ENCODE assay signal across 17 cellular contexts in genomic region chr2:177908182-177908581, GRCh38.
DNase-seq lines count a peak whose midpoint lies in the region; ATAC-seq and TF ChIP-seq lines count a peak whose summit lies in the region.
"Had no signal": no experiment of that assay in that cellular context is flagged by ENCODE, and none has a peak within 500 bp of the region (broad histone marks: within the 10 kb centered on the region; RNA-seq: fewer than 3 reads in every experiment).

No MANE protein-coding gene starts in this region.

- no peak for TF ChIP-seq CTCF in WTC11 (IDR thresholded peaks at IDR 0.05)

- peaks cover 8% of the 10 kb centered on the region for H3K4me1 Mint-ChIP-seq in activated CD8-positive, alpha-beta memory T cell treated with anti-CD3 and anti-CD28 coated beads, Interleukin-2, amount 10 ng/mL, durations not matched to agents 7 days and 5 days
- peaks cover 18% of the 10 kb centered on the region for H3K4me1 Mint-ChIP-seq in WTC11

- H3K36me3 Mint-ChIP-seq in activated CD8-positive, alpha-beta memory T cell treated with anti-CD3 and anti-CD28 coated beads, Interleukin-2, amount 10 ng/mL, durations not matched to agents 7 days and 5 days = no peaks in the 10 kb centered on the region
- H3K36me3 Mint-ChIP-seq in WTC11 = no peaks in the 10 kb centered on the region
- H3K36me3 Mint-ChIP-seq: activated naive CD4-positive, alpha-beta T cell treated with anti-CD3 and anti-CD28 coated beads, Interleukin-2, amount 50 U/mL, for 72 hours had no signal

- H3K9me3 Mint-ChIP-seq in activated CD8-positive, alpha-beta memory T cell treated with anti-CD3 and anti-CD28 coated beads, Interleukin-2, amount 10 ng/mL, durations not matched to agents 7 days and 5 days (ENCODE audit: low read depth) = no peaks in the 10 kb centered on the region
- H3K9me3 Mint-ChIP-seq in WTC11 = no peaks in the 10 kb centered on the region
- H3K9me3 Mint-ChIP-seq: activated naive CD4-positive, alpha-beta T cell treated with anti-CD3 and anti-CD28 coated beads, Interleukin-2, amount 50 U/mL, for 72 hours; CD4-positive, alpha-beta T cell had no signal

- POLR2A ChIA-PET in WTC11 (lab: Charles Lee) = no interaction called here

- DNase-seq in activated CD8-positive, alpha-beta memory T cell treated with anti-CD3 and anti-CD28 coated beads, Interleukin-2, amount 10 ng/mL, durations not matched to agents 7 days and 5 days = no peak
- DNase-seq in activated CD8-positive, alpha-beta memory T cell treated with anti-CD3 and anti-CD28 coated beads, Interleukin-2, amount 50 U/mL, for 48 hours = no peak
- peak; percentile 15 for DNase-seq in WTC11 (ENCODE audit: low spot score)
- peak; percentile 15 for DNase-seq in renal cortical epithelial cell (ENCODE audit: low read depth)
- DNase-seq in NCI-H1092 (lab: John Stamatoyannopoulos, UW) = no peak
- DNase-seq in activated naive CD4-positive, alpha-beta T cell treated with anti-CD3 and anti-CD28 coated beads, Interleukin-2, amount 50 U/mL, for 16 hours = no peak
- DNase-seq in activated CD4-positive, alpha-beta T cell treated with anti-CD3 and anti-CD28 coated beads, Interleukin-2, amount 50 U/mL, for 1 hour = no peak
- DNase-seq: activated CD8-positive, alpha-beta memory T cell treated with anti-CD3 and anti-CD28 coated beads, Interleukin-2, amount 50 U/mL, for 4 hours; CD4-positive, alpha-beta T cell; NCI-H1105; right cardiac atrium; SK-N-SH; stimulated activated CD4-positive, alpha-beta T cell treated with anti-CD3 and anti-CD28 coated beads, Interleukin-2, amount 100 ng/mL, for 48 hours; upper lobe of right lung; WERI-Rb-1 had no signal

- CTCF ChIA-PET in activated CD8-positive, alpha-beta memory T cell treated with anti-CD3 and anti-CD28 coated beads, Interleukin-2, amount 10 ng/mL, durations not matched to agents 7 days and 5 days (lab: Charles Lee) = interaction anchor here (1.8 kb wide), 1 partner anchor 12 kb away, joined by 4 read pairs; no protein-coding TSS in a partner anchor
- CTCF ChIA-PET in WTC11 (lab: Charles Lee) = interaction anchor here (0.9 to 1.4 kb wide), 5 partner anchors 9 to 159 kb away, joined by 3 to 10 read pairs (median 3); no protein-coding TSS in a partner anchor

- H3K27ac Mint-ChIP-seq in activated CD8-positive, alpha-beta memory T cell treated with anti-CD3 and anti-CD28 coated beads, Interleukin-2, amount 10 ng/mL, durations not matched to agents 7 days and 5 days = no peak overlapping the region
- no peak overlapping the region for H3K27ac Mint-ChIP-seq in WTC11
- H3K27ac Mint-ChIP-seq: CD4-positive, alpha-beta T cell had no signal

- peak; percentile 23 for ATAC-seq in activated CD8-positive, alpha-beta memory T cell treated with anti-CD3 and anti-CD28 coated beads, Interleukin-2, amount 10 ng/mL, durations not matched to agents 7 days and 5 days
- ATAC-seq in HG03432 (IDR thresholded peaks at IDR 0.05; ENCODE audit: unreplicated experiment) = peak; percentile 31
- ATAC-seq in WTC11 = peak; percentile 79
- ATAC-seq: activated naive CD4-positive, alpha-beta T cell treated with anti-CD3 and anti-CD28 coated beads, Interleukin-2, amount 50 U/mL, for 72 hours; right cardiac atrium; upper lobe of right lung had no signal

- no peak overlapping the region for H3K4me3 Mint-ChIP-seq in activated CD8-positive, alpha-beta memory T cell treated with anti-CD3 and anti-CD28 coated beads, Interleukin-2, amount 10 ng/mL, durations not matched to agents 7 days and 5 days
- H3K4me3 Mint-ChIP-seq in WTC11 = no peak overlapping the region
- H3K4me3 Mint-ChIP-seq: CD4-positive, alpha-beta T cell had no signal

- peaks cover 4% of the 10 kb centered on the region for H3K27me3 Mint-ChIP-seq in activated CD8-positive, alpha-beta memory T cell treated with anti-CD3 and anti-CD28 coated beads, Interleukin-2, amount 10 ng/mL, durations not matched to agents 7 days and 5 days
- no peaks in the 10 kb centered on the region; the same call in 1 of the 2 replicates for H3K27me3 Mint-ChIP-seq in WTC11 (ENCODE audit: low read depth)
- H3K27me3 Mint-ChIP-seq: CD4-positive, alpha-beta T cell had no signal

TF ChIP-seq in WTC11, 78 proteins besides CTCF, POLR2A, EP300 and RAD21:
- no peak for TF ChIP-seq RELA (CRISPR knock-in tag; IDR thresholded peaks at IDR 0.05; ENCODE audit: borderline replicate concordance)

Comparison
In these comparisons a context has a peak if more than half of its experiments do, and no peak if none do; other contexts are left out.
1. ATAC-seq: peak in every context shown above with its lines; median percentile 79 in WTC11; 31 in HG03432; 23 in activated CD8-positive, alpha-beta memory T cell treated with anti-CD3 and anti-CD28 coated beads, Interleukin-2, amount 10 ng/mL, durations not matched to agents 7 days and 5 days.
2. DNase-seq: peak in WTC11 (single experiment) and renal cortical epithelial cell (single experiment); none in activated CD8-positive, alpha-beta memory T cell treated with anti-CD3 and anti-CD28 coated beads, Interleukin-2, amount 10 ng/mL, durations not matched to agents 7 days and 5 days (single experiment), activated CD8-positive, alpha-beta memory T cell treated with anti-CD3 and anti-CD28 coated beads, Interleukin-2, amount 50 U/mL, for 48 hours (single experiment), NCI-H1092 (single experiment), activated naive CD4-positive, alpha-beta T cell treated with anti-CD3 and anti-CD28 coated beads, Interleukin-2, amount 50 U/mL, for 16 hours (single experiment) and activated CD4-positive, alpha-beta T cell treated with anti-CD3 and anti-CD28 coated beads, Interleukin-2, amount 50 U/mL, for 1 hour (single experiment).